Comparison of ENCODE assay signal across 15 cellular contexts in the genomic region with DNA sequence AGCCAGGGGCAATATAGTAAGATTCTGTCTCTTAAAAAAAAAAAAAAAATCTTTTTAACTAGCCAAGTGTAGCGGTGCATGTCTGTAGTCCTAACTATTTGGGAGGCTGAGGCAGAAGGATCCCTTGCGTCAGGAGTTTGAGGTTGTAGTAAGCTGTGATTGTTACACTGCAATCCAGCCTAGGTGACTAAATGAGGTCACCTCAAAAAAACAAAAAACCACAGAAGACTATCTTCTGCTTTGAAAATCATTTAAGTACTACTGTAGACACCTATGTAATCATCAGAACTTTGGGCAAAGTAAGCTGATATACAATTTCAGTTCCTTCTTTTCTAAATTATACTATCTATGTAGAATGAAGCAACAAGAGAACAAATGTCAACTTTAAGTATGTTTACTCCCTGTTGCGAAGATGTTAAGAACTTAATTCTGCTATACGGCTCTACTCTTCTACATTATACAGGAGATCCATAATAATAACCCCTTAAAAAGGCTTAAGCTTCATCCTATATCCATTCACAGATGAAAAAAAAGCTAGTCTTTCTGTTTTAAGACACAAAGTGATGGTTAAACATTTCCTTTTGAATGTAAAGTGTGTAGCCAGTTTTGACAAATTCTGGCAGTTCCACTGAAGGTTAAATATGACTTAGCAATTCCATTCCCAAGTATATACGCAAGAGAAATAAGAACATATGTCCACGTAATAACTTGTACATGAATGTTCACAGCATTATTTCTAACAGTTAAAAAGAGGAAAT. TPM values are rescaled to one million over a fixed set of nuclear protein-coding genes. Genes with fewer than 3 reads are reported as not detected.
DNase-seq lines count a peak whose midpoint lies in the region; ATAC-seq and TF ChIP-seq lines count a peak whose summit lies in the region.
"Had no signal": no experiment of that assay in that cellular context is flagged by ENCODE, and none has a peak within 500 bp of the region (broad histone marks: within the 10 kb centered on the region; RNA-seq: fewer than 3 reads in every experiment).

No MANE protein-coding gene starts in this region.

- H3K4me2 ChIP-seq in OCI-LY3 (ENCODE audit: low read length), result peak overlapping the region; percentile 67

- no peak overlapping the region for H3K27ac Mint-ChIP-seq in mesothelial cell of epicardium

- H3K27me3 Mint-ChIP-seq in mesothelial cell of epicardium (ENCODE audit: low read depth), result peaks cover 14% of the 10 kb centered on the region

- H3K27ac ChIP-seq in OCI-LY3 (ENCODE audit: low read length) (peak overlapping the region; percentile 56), right atrium auricular region (no peak overlapping the region)
- H3K27ac ChIP-seq: HL-60 had no signal

- peak overlapping the region; percentile 7; the same call in 1 of the 2 replicates for H3K9ac ChIP-seq in OCI-LY3 (ENCODE audit: low read length)

- H2AFZ ChIP-seq in OCI-LY3 (ENCODE audit: low read depth, low read length), result no peak overlapping the region

- no peaks in the 10 kb centered on the region for H3K36me3 ChIP-seq in OCI-LY3 (replicated peaks; ENCODE audit: low read depth, low read length)
- H3K36me3 ChIP-seq in right atrium auricular region, result no peaks in the 10 kb centered on the region

- ATAC-seq in GM18517 (IDR thresholded peaks at IDR 0.05; ENCODE audit: unreplicated experiment) (peak; percentile 99), GM19468 (IDR thresholded peaks at IDR 0.05; ENCODE audit: extremely low read depth, unreplicated experiment) (peak; percentile 95), HG03025 (IDR thresholded peaks at IDR 0.05; ENCODE audit: low FRiP score, unreplicated experiment) (peak; percentile 96)
- ATAC-seq: left cardiac atrium had no signal

- no peaks in the 10 kb centered on the region for H3K79me2 ChIP-seq in OCI-LY3 (ENCODE audit: low read length)

- no peak overlapping the region for H3K4me3 Mint-ChIP-seq in mesothelial cell of epicardium

- no peaks in the 10 kb centered on the region for H3K36me3 Mint-ChIP-seq in mesothelial cell of epicardium

- peak overlapping the region; percentile 61 for H3K4me3 ChIP-seq in OCI-LY3 (ENCODE audit: low read length)
- H3K4me3 ChIP-seq in right atrium auricular region, result no peak overlapping the region

- H3K9me3 Mint-ChIP-seq in mesothelial cell of epicardium, result no peaks in the 10 kb centered on the region

- no peaks in the 10 kb centered on the region for H4K20me1 ChIP-seq in OCI-LY3 (ENCODE audit: insufficient read depth, low read length)

- peaks cover 40% of the 10 kb centered on the region for H3K4me1 ChIP-seq in OCI-LY3 (ENCODE audit: low read length)
- H3K4me1 ChIP-seq in right atrium auricular region, result no peaks in the 10 kb centered on the region

- H3K4me1 Mint-ChIP-seq in mesothelial cell of epicardium, result peaks cover 3% of the 10 kb centered on the region

- no peaks in the 10 kb centered on the region for H3K9me3 ChIP-seq in OCI-LY3 (ENCODE audit: insufficient read depth, low read length)
- H3K9me3 ChIP-seq in right atrium auricular region, result no peaks in the 10 kb centered on the region

- H3K27me3 ChIP-seq in OCI-LY3 (ENCODE audit: low read depth, low read length), result peaks cover 27% of the 10 kb centered on the region
- H3K27me3 ChIP-seq in right atrium auricular region, result no peaks in the 10 kb centered on the region

- no peak for DNase-seq in right atrium auricular region (ENCODE audit: low spot score)
- DNase-seq in stimulated activated CD8-positive, alpha-beta memory T cell treated with anti-CD3 and anti-CD28 coated beads, Interleukin-4, amount 100 ng/mL, for 48 hours, result no peak
- DNase-seq in mesothelial cell of epicardium (ENCODE audit: low spot score in 2 of 2, unreplicated experiment in 2 of 2), result no peak
- no peak for DNase-seq in GOT3 (lab: John Stamatoyannopoulos, UW)
- DNase-seq: activated CD4-positive, alpha-beta T cell treated with anti-CD3 and anti-CD28 coated beads, Interleukin-2, amount 50 U/mL, for 48 hours; left cardiac atrium; NCI-H2029; SIG-M5 had no signal

- TF ChIP-seq CTCF in OCI-LY3 (IDR thresholded peaks at IDR 0.05; ENCODE audit: low read depth, low read length) (no peak), right atrium auricular region (IDR thresholded peaks at IDR 0.05) (no peak), mesothelial cell of epicardium (IDR thresholded peaks at IDR 0.05; ENCODE audit: unreplicated experiment) (no peak)

RNA-seq across cellular contexts. Expression of gene DAZL, which starts 15.2 kb away (rescaled TPM):
- total RNA-seq in right atrium auricular region, result not detected
- total RNA-seq in mesothelial cell of epicardium, result not detected in 3 replicates
- total RNA-seq: fibroblast of lung, left cardiac atrium, osteoblast had no signal
